In the genomic region with DNA sequence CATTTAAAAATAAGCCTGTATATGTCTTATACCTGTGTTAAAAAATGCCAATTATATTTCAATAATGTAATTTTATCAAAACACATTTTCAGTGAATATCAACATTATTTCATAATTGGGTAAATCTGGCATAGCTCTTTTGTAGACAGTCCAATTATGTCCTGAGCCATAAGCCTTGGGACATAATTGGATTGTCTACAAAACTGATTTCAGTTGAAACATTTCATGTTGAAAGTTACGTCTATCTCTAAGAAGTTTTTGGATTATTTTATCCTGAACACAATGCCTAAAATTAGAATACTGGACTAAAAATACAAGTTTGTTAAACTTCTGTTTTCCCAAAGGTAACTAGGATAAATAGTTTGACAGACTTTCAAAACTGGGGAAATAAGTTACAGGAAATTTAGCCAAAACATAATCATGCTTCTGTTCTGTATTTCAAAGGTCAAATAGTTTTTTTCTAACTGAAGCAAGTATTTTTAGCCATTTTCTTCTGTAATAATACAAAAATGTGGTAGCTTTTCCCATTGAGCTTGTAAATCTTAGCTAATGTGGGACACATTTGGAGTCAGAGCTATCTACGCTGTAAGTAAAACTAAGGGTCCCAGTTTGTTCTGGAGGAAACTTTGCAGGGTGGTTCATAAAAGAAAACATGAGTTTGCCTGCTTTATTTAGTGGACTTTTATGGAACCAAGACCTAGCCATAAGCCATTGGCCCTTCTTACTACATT, we compare ENCODE assay signal across 19 cellular contexts.
A peak's percentile ranks its signal among the peaks of the same experiment; 100 is the strongest.
DNase-seq lines count a peak whose midpoint lies in the region; ATAC-seq and TF ChIP-seq lines count a peak whose summit lies in the region.
"Had no signal": no experiment of that assay in that cellular context is flagged by ENCODE, and none has a peak within 500 bp of the region (broad histone marks: within the 10 kb centered on the region; RNA-seq: fewer than 3 reads in every experiment).

No MANE protein-coding gene starts in this region.

- no peak overlapping the region for H2BK15ac ChIP-seq in mesendoderm (replicated peaks; ENCODE audit: low read depth)

- no peak for TF ChIP-seq EP300 in esophagus muscularis mucosa (IDR thresholded peaks at IDR 0.05)

- H2BK5ac ChIP-seq in mesendoderm (ENCODE audit: low read length), result no peak overlapping the region

- H3K79me1 ChIP-seq in mesendoderm (ENCODE audit: low read length), result no peaks in the 10 kb centered on the region

- ATAC-seq in left ventricle myocardium superior, result peak; percentile 52
- peak; percentile 80 for ATAC-seq in sciatic nerve
- ATAC-seq in HG03139 (IDR thresholded peaks at IDR 0.05; ENCODE audit: unreplicated experiment), result no peak
- ATAC-seq: activated CD4-positive, alpha-beta T cell treated with anti-CD3 and anti-CD28 coated beads for 36 hours; activated CD8-positive, alpha-beta memory T cell treated with anti-CD3 and anti-CD28 coated beads, Interleukin-2, amount 10 ng/mL, durations not matched to agents 7 days and 5 days; HCT116; left lobe of liver had no signal

- H3K36me3 ChIP-seq in esophagus muscularis mucosa (peaks cover 0 to 29% (median 0%) of the 10 kb centered on the region in 4 donors), vagina (no peaks in the 10 kb centered on the region), mesendoderm (ENCODE audit: control insufficient read depth, insufficient read depth, low read length) (peaks cover 1% of the 10 kb centered on the region)
- H3K36me3 ChIP-seq: SJCRH30 had no signal

- no peaks in the 10 kb centered on the region for H3K79me2 ChIP-seq in mesendoderm (ENCODE audit: control insufficient read depth, insufficient read depth, low read length)

- H3K4me3 ChIP-seq in esophagus muscularis mucosa (no peak overlapping the region), vagina (no peak overlapping the region), mesendoderm (ENCODE audit: low read length) (no peak overlapping the region)
- H3K4me3 ChIP-seq: PC-9, SJCRH30, testis had no signal

- H3K9ac ChIP-seq in mesendoderm (ENCODE audit: low read length), result no peak overlapping the region

- no peak for TF ChIP-seq POLR2A in esophagus muscularis mucosa (IDR thresholded peaks at IDR 0.05; ENCODE audit: low read depth)
- TF ChIP-seq POLR2A in vagina (IDR thresholded peaks at IDR 0.05), result no peak

- H2BK120ac ChIP-seq in mesendoderm (ENCODE audit: low read depth, low read length), result no peak overlapping the region

- H4K8ac ChIP-seq in mesendoderm (ENCODE audit: low read depth, low read length), result no peak overlapping the region

- H3K9me3 ChIP-seq in esophagus muscularis mucosa (no peaks in the 10 kb centered on the region), vagina (no peaks in the 10 kb centered on the region)
- H3K9me3 ChIP-seq: SJCRH30, testis had no signal

- no peak overlapping the region for H2AK5ac ChIP-seq in mesendoderm (ENCODE audit: low read length)

- no peaks in the 10 kb centered on the region for H3K27me3 ChIP-seq in esophagus muscularis mucosa
- no peaks in the 10 kb centered on the region for H3K27me3 ChIP-seq in vagina
- no peaks in the 10 kb centered on the region for H3K27me3 ChIP-seq in mesendoderm (ENCODE audit: insufficient read depth, low read length, poor library complexity)
- H3K27me3 ChIP-seq: SJCRH30, testis had no signal

- DNase-seq in esophagus muscularis mucosa (ENCODE audit: extremely low spot score) (no peak), left ventricle myocardium superior (no peak), sciatic nerve (ENCODE audit: low spot score) (no peak), vagina (ENCODE audit: extremely low spot score in 2 of 2) (no peak), AG20443 (ENCODE audit: low spot score) (no peak), mesendoderm (no peak)
- DNase-seq: activated CD4-positive, alpha-beta T cell treated with anti-CD3 and anti-CD28 coated beads for 36 hours; activated CD8-positive, alpha-beta memory T cell treated with anti-CD3 and anti-CD28 coated beads, Interleukin-2, amount 10 ng/mL, durations not matched to agents 7 days and 5 days; COR-L47; Karpas-422; NCI-H187 treated with DMSO at 0.1 percent for 48 hours; PC-9; retina; SJCRH30; T-helper 1 cell; testis had no signal

- no peak overlapping the region for H3K4ac ChIP-seq in mesendoderm (ENCODE audit: low read depth, low read length)

- peak overlapping the region; percentile 41 to 69 (median 56) for H3K27ac ChIP-seq in esophagus muscularis mucosa (replicated peaks in 1 of 4)
- H3K27ac ChIP-seq in vagina, result peak overlapping the region; percentile 55
- no peak overlapping the region for H3K27ac ChIP-seq in mesendoderm (ENCODE audit: low read depth, low read length)
- H3K27ac ChIP-seq: PC-9, SJCRH30 had no signal

- no peak overlapping the region for H3K23ac ChIP-seq in mesendoderm (ENCODE audit: low read length)

- intact Hi-C loops in esophagus muscularis mucosa (cut with DNase I), result no loop called here
- intact Hi-C loops in left ventricle myocardium superior (cut with micrococcal nuclease), result loop anchor here (10.0 kb wide), 1 partner anchor 102 kb away; a partner anchor contains a TSS
- intact Hi-C loops in sciatic nerve (cut with DNase I), result no loop called here
- intact Hi-C loops in vagina (cut with DNase I), result no loop called here

- H3K4me2 ChIP-seq in mesendoderm (ENCODE audit: low read length), result no peak overlapping the region
- H3K4me2 ChIP-seq: PC-9 had no signal

- no peak overlapping the region for H4K5ac ChIP-seq in mesendoderm (ENCODE audit: low read length)

- H3K18ac ChIP-seq in mesendoderm (ENCODE audit: low read length), result no peak overlapping the region

- TF ChIP-seq CTCF in esophagus muscularis mucosa (IDR thresholded peaks at IDR 0.05) (no peak), vagina (IDR thresholded peaks at IDR 0.05) (no peak)

- H3K4me1 ChIP-seq in esophagus muscularis mucosa, result peaks cover 25 to 40% (median 37%) of the 10 kb centered on the region in 4 donors
- H3K4me1 ChIP-seq in vagina, result peaks cover 19% of the 10 kb centered on the region
- H3K4me1 ChIP-seq in mesendoderm (ENCODE audit: control insufficient read depth, low read depth, low read length), result no peaks in the 10 kb centered on the region
- H3K4me1 ChIP-seq: SJCRH30, testis had no signal

- WGBS in esophagus muscularis mucosa, result 25% methylated on average over 2 of the region's 2 CpGs
- no CpG with 5 or more reads among the region's 2 CpGs for WGBS in mesendoderm (ENCODE audit: extremely low coverage, insufficient coverage, low lambda C conversion rate)

- H3K56ac ChIP-seq in mesendoderm (ENCODE audit: low read length), result no peak overlapping the region
